8 cellular contexts compared by ENCODE assay signal in genomic region chr10:100346351-100346764, GRCh38. TPM values are rescaled to one million over a fixed set of nuclear protein-coding genes. Genes with fewer than 3 reads are reported as not detected.
DNase-seq lines count a peak whose midpoint lies in the region; ATAC-seq and TF ChIP-seq lines count a peak whose summit lies in the region.

No MANE protein-coding gene starts in this region.

- TF ChIP-seq CTCF in HL-60 (IDR thresholded peaks at IDR 0.05; ENCODE audit: insufficient read depth, low read length) = no peak
- no peak for TF ChIP-seq CTCF in omental fat pad (IDR thresholded peaks at IDR 0.05)
- no peak for TF ChIP-seq CTCF in thoracic aorta (IDR thresholded peaks at IDR 0.05)

- H3K27me3 ChIP-seq in HL-60 (ENCODE audit: insufficient read depth, poor library complexity, severe bottlenecking) (no peaks in the 10 kb centered on the region), thoracic aorta (replicated peaks; ENCODE audit: insufficient read depth) (no peaks in the 10 kb centered on the region)

- DNase-seq in COLO668 (lab: John Stamatoyannopoulos, UW; ENCODE audit: unreplicated experiment) = peak; percentile 70
- peak; percentile 67 to 69 for DNase-seq in HL-60 (ENCODE audit: low read depth in 1 of 2, low spot score in 1 of 2)
- peak; percentile 73 for DNase-seq in RKO (ENCODE audit: low spot score)
- DNase-seq in activated naive CD4-positive, alpha-beta T cell treated with Interleukin-2 at 50 U/mL for 16 hours = peak; percentile 67
- DNase-seq in globus pallidus (ENCODE audit: low spot score) = peak; percentile 88
- DNase-seq in omental fat pad (ENCODE audit: low spot score) = no peak
- DNase-seq in thoracic aorta (ENCODE audit: low spot score) = no peak

- H3K4me3 ChIP-seq in HL-60 (replicated peaks; ENCODE audit: insufficient read depth, low read length) = peak overlapping the region; percentile 81
- peak overlapping the region; percentile 90 for H3K4me3 ChIP-seq in thoracic aorta

- peaks cover 0 to 21% of the 10 kb centered on the region in 2 donors for H3K4me1 ChIP-seq in thoracic aorta (ENCODE audit: control insufficient read depth in 1 of 2, low read depth in 2 of 2)

- H3K36me3 ChIP-seq in thoracic aorta = no peaks in the 10 kb centered on the region

- ATAC-seq in GM19455 (IDR thresholded peaks at IDR 0.05; ENCODE audit: unreplicated experiment) (peak; percentile 55), omental fat pad (ENCODE audit: low FRiP score) (peak; percentile 43), thoracic aorta (ENCODE audit: insufficient number of reproducible peaks, low FRiP score, low read depth) (peak; percentile 50)

- H3K27ac ChIP-seq in HL-60 (replicated peaks) (peak overlapping the region; percentile 61), thoracic aorta (peak overlapping the region in 1 of 2 donors; percentile 36)

- H3K9me3 ChIP-seq in thoracic aorta = no peaks in the 10 kb centered on the region

RNA-seq across cellular contexts. Expression of gene SCD, which starts 0.7 kb away (rescaled TPM):
- total RNA-seq in omental fat pad (1,000 to 10,000 TPM in 1 of 4 donors, 100 to 1,000 TPM in 3; 258 to 1,217 (median 417) TPM), thoracic aorta (10 to 100 TPM; 12.8 to 16.7 TPM)

RNA-seq across cellular contexts. Expression of gene PKD2L1, which starts 16.3 kb away (rescaled TPM):
- total RNA-seq in omental fat pad = under 1 TPM in 2 of 4 donors, not detected in 2; 0.24 to 0.37 TPM
- total RNA-seq in thoracic aorta = under 1 TPM in 1 of 2 donors, not detected in 1; 0.56 TPM

RNA-seq across cellular contexts. Expression of gene BLOC1S2, which starts 59.9 kb away (rescaled TPM):
- total RNA-seq in omental fat pad (10 to 100 TPM; 27.0 to 32.5 (median 29.5) TPM), thoracic aorta (10 to 100 TPM; 14.1 to 35.7 TPM)

Comparison
In these comparisons a context has a peak if more than half of its experiments do, and no peak if none do; other contexts are left out.
1. DNase-seq: peak in COLO668 (single experiment), HL-60 (2 of 2), RKO (single experiment), activated naive CD4-positive, alpha-beta T cell treated with Interleukin-2 at 50 U/mL for 16 hours (single experiment) and globus pallidus (single experiment); none in omental fat pad (single experiment) and thoracic aorta (single experiment).
2. RNA of gene SCD, which starts 0.7 kb away (total RNA-seq): 258 to 1,217 TPM in omental fat pad; 12.8 to 16.7 TPM in thoracic aorta; every median in the first group is over 10 times any median in the second.
3. Peak in every context shown above with its lines, with median percentiles within 50 percentile points of each other: ATAC-seq.